25 cellular contexts compared by ENCODE assay signal in genomic region chrX:150408561-150408960, GRCh38.
"Had no signal": no experiment of that assay in that cellular context is flagged by ENCODE, and none has a peak within 500 bp of the region (broad histone marks: within the 10 kb centered on the region; RNA-seq: fewer than 3 reads in every experiment).

No MANE protein-coding gene starts in this region.

- H3K4me3 ChIP-seq: coronary artery, esophagus muscularis mucosa, gastroesophageal sphincter, heart left ventricle, hepatocyte, lung, mucosa of descending colon, prostate gland, right atrium auricular region, smooth muscle cell, stomach, thyroid gland, vagina had no signal

- H3K9me3 ChIP-seq: esophagus muscularis mucosa, gastroesophageal sphincter, heart left ventricle, mucosa of descending colon, neutrophil, prostate gland, right atrium auricular region, stomach, thyroid gland, vagina had no signal

- DNase-seq: dermis blood vessel endothelial cell; effector memory CD4-positive, alpha-beta T cell; foreskin keratinocyte; heart left ventricle; left cardiac atrium; mucosa of descending colon; naive B cell; stimulated activated CD4-positive, alpha-beta T cell treated with anti-CD3 and anti-CD28 coated beads, Interleukin-12 subunit alpha, Interleukin-12 subunit beta, amount 100 ng/mL, for 4 hours; stimulated activated CD4-positive, alpha-beta T cell treated with anti-CD3 and anti-CD28 coated beads, Interleukin-1b, Interleukin-23, amount 100 ng/mL, for 48 hours; stimulated activated CD4-positive, alpha-beta T cell treated with anti-CD3 and anti-CD28 coated beads, Interleukin-4, amount 100 ng/mL, for 1 hour; stimulated activated CD8-positive, alpha-beta memory T cell treated with anti-CD3 and anti-CD28 coated beads, Interleukin-4, amount 100 ng/mL, for 48 hours; stimulated activated naive CD4-positive, alpha-beta T cell treated with Interleukin-2 at 50 U/mL for 16 hours; stomach; thyroid gland; trophoblast cell had no signal

- H3K36me3 ChIP-seq: esophagus muscularis mucosa, gastroesophageal sphincter, heart left ventricle, neutrophil, prostate gland, right atrium auricular region, stomach, thyroid gland, vagina had no signal

- H3K4me1 ChIP-seq: foreskin keratinocyte, gastroesophageal sphincter, prostate gland, right atrium auricular region, stomach, thyroid gland, vagina had no signal

- H3K27ac ChIP-seq: coronary artery, esophagus muscularis mucosa, foreskin keratinocyte, gastroesophageal sphincter, hepatocyte, neutrophil, prostate gland, right atrium auricular region, stomach, thyroid gland, vagina had no signal

- H3K27me3 ChIP-seq: esophagus muscularis mucosa, foreskin keratinocyte, gastroesophageal sphincter, hepatocyte, neutrophil, right atrium auricular region, stomach, thyroid gland, vagina had no signal
